Comparison of ENCODE assay signal across 28 cellular contexts in genomic region chr2:234710066-234710465, GRCh38.
"Had no signal": no experiment of that assay in that cellular context is flagged by ENCODE, and none has a peak within 500 bp of the region (broad histone marks: within the 10 kb centered on the region; RNA-seq: fewer than 3 reads in every experiment).

No MANE protein-coding gene starts in this region.

- H3K4me1 ChIP-seq: colonic mucosa, esophagus muscularis mucosa, heart right ventricle, prostate gland, right atrium auricular region, sigmoid colon, tibial artery had no signal

- H3K9me3 ChIP-seq: colonic mucosa, esophagus muscularis mucosa, heart right ventricle, mucosa of descending colon, prostate gland, right atrium auricular region, sigmoid colon, testis, tibial artery had no signal

- H3K4me3 Mint-ChIP-seq: dendritic cell treated with granulocyte-macrophage colony-stimulating factor and Interleukin-4, amounts not matched to agents 40 ng/mL and 50 ng/mL, for 4 days; endodermal cell; mesothelial cell of epicardium; naive B cell; natural killer cell treated with Interleukin-12 subunit alpha and Interleukin-12 subunit beta and Interleukin-15 and Interleukin-18, amount 100 ng/mL, for 72 hours; neural crest cell; stimulated activated effector memory CD8-positive, alpha-beta T cell treated with anti-CD3 and anti-CD28 coated beads, Interleukin-12 subunit alpha, Interleukin-12 subunit beta, amount 100 ng/mL, for 72 hours; type B pancreatic cell had no signal

- ATAC-seq: heart right ventricle; mucosa of descending colon; natural killer cell treated with Interleukin-12 subunit alpha and Interleukin-12 subunit beta and Interleukin-15 and Interleukin-18, amount 100 ng/mL, for 72 hours; stimulated activated effector memory CD8-positive, alpha-beta T cell treated with anti-CD3 and anti-CD28 coated beads, Interleukin-12 subunit alpha, Interleukin-12 subunit beta, amount 100 ng/mL, for 72 hours; stimulated activated naive CD8-positive, alpha-beta T cell treated with anti-CD3 and anti-CD28 coated beads, Interleukin-15, Interleukin-2, amounts not matched to agents 100 U/mL and 50 U/mL, for 24 hours had no signal

- FAIRE-seq: kidney, urothelium cell line had no signal

- H3K36me3 ChIP-seq: colonic mucosa, esophagus muscularis mucosa, heart right ventricle, prostate gland, right atrium auricular region, sigmoid colon, tibial artery had no signal

- H3K27ac ChIP-seq: colonic mucosa, esophagus muscularis mucosa, heart right ventricle, prostate gland, right atrium auricular region, sigmoid colon, testis, tibial artery had no signal

- H3K9me3 Mint-ChIP-seq: dendritic cell treated with granulocyte-macrophage colony-stimulating factor and Interleukin-4, amounts not matched to agents 40 ng/mL and 50 ng/mL, for 4 days; endodermal cell; mesothelial cell of epicardium; natural killer cell treated with Interleukin-12 subunit alpha and Interleukin-12 subunit beta and Interleukin-15 and Interleukin-18, amount 100 ng/mL, for 72 hours; stimulated activated effector memory CD8-positive, alpha-beta T cell treated with anti-CD3 and anti-CD28 coated beads, Interleukin-12 subunit alpha, Interleukin-12 subunit beta, amount 100 ng/mL, for 72 hours; type B pancreatic cell had no signal

- H3K27ac Mint-ChIP-seq: dendritic cell treated with granulocyte-macrophage colony-stimulating factor and Interleukin-4, amounts not matched to agents 40 ng/mL and 50 ng/mL, for 4 days; endodermal cell; mesothelial cell of epicardium; natural killer cell treated with Interleukin-12 subunit alpha and Interleukin-12 subunit beta and Interleukin-15 and Interleukin-18, amount 100 ng/mL, for 72 hours; stimulated activated effector memory CD8-positive, alpha-beta T cell treated with anti-CD3 and anti-CD28 coated beads, Interleukin-12 subunit alpha, Interleukin-12 subunit beta, amount 100 ng/mL, for 72 hours; type B pancreatic cell had no signal

- H3K27me3 Mint-ChIP-seq: dendritic cell treated with granulocyte-macrophage colony-stimulating factor and Interleukin-4, amounts not matched to agents 40 ng/mL and 50 ng/mL, for 4 days had no signal

- H3K4me3 ChIP-seq: colonic mucosa, esophagus muscularis mucosa, heart right ventricle, mucosa of descending colon, prostate gland, right atrium auricular region, sigmoid colon, testis, tibial artery had no signal

- H3K4me1 Mint-ChIP-seq: naive B cell had no signal

- H3K27me3 ChIP-seq: colonic mucosa, esophagus muscularis mucosa, right atrium auricular region, sigmoid colon, testis, tibial artery had no signal

- H3K36me3 Mint-ChIP-seq: mesothelial cell of epicardium; naive B cell; natural killer cell treated with Interleukin-12 subunit alpha and Interleukin-12 subunit beta and Interleukin-15 and Interleukin-18, amount 100 ng/mL, for 72 hours; stimulated activated effector memory CD8-positive, alpha-beta T cell treated with anti-CD3 and anti-CD28 coated beads, Interleukin-12 subunit alpha, Interleukin-12 subunit beta, amount 100 ng/mL, for 72 hours; type B pancreatic cell had no signal

- DNase-seq: colonic mucosa; effector CD8-positive, alpha-beta T cell; endodermal cell; foreskin melanocyte; glutamatergic neuron; heart right ventricle; hippocampal formation; kidney; mesenchymal stem cell; mucosa of descending colon; naive B cell; sigmoid colon; stimulated activated CD4-positive, alpha-beta T cell treated with anti-CD3 and anti-CD28 coated beads, Interleukin-2, amount 100 ng/mL, for 24 hours; stimulated activated CD4-positive, alpha-beta T cell treated with anti-CD3 and anti-CD28 coated beads, Interleukin-4, amount 100 ng/mL, for 24 hours; stimulated activated naive CD8-positive, alpha-beta T cell treated with anti-CD3 and anti-CD28 coated beads, Interleukin-15, Interleukin-2, amounts not matched to agents 100 U/mL and 50 U/mL, for 24 hours; substantia nigra; testis; tibial artery had no signal
